ENCODE assay signal across 7 cellular contexts in genomic region chr12:131429205-131429604, GRCh38.
A peak's percentile ranks its signal among the peaks of the same experiment; 100 is the strongest.
DNase-seq lines count a peak whose midpoint lies in the region; ATAC-seq, FAIRE-seq and TF ChIP-seq lines count a peak whose summit lies in the region.
"Not testable (repeated sequence)": the region's sequence is repeated elsewhere in the genome, so short reads cannot be mapped to it uniquely, and the experiment has no call there.

No MANE protein-coding gene starts in this region.

- not testable (repeated sequence) for H3K4me2 ChIP-seq in HCT116 (ENCODE audit: low read length); K562 (ENCODE audit: insufficient read depth, low read length)

- H3K9me1 ChIP-seq in K562 (ENCODE audit: control insufficient read depth, insufficient read depth, low read length): not testable (repeated sequence)

- H3K9me3 ChIP-seq in HCT116 (ENCODE audit: control insufficient read depth in 1 of 2, insufficient read depth in 1 of 2, low read depth in 1 of 2, low read length in 2 of 2); K562 (replicated peaks; ENCODE audit: control insufficient read depth, insufficient read depth, low read depth, low read length); right lobe of liver; mucosa of descending colon: not testable (repeated sequence)
- peaks cover 4 to 10% (median 7%) of the 10 kb centered on the region in 4 donors for H3K9me3 ChIP-seq in upper lobe of left lung

- not testable (repeated sequence) for H3K27ac ChIP-seq in HCT116 (ENCODE audit: low read depth, low read length); K562 (ENCODE audit: extremely low read depth, low read depth, low read length); right lobe of liver; upper lobe of left lung

- H3K9me2 ChIP-seq in HCT116 (ENCODE audit: insufficient read depth): not testable (repeated sequence)

- TF ChIP-seq POLR2A in HCT116 (IDR thresholded peaks at IDR 0.05; ENCODE audit: borderline replicate concordance, extremely low read depth, insufficient read depth, insufficient read length); K562 (conservative IDR thresholded peaks at IDR 0.05); right lobe of liver (IDR thresholded peaks at IDR 0.05); upper lobe of left lung (IDR thresholded peaks at IDR 0.05): not testable (repeated sequence)

- RAD21 ChIA-PET in HCT116 (lab: Charles Lee; ENCODE audit: low non-redundant PET in 1 of 2, low total read pairs in 2 of 2, uncharacterized antibody in 2 of 2, unreplicated experiment in 2 of 2): not testable (repeated sequence)

- CTCF ChIA-PET in HCT116 (lab: Charles Lee); K562 (lab: Yijun Ruan, JAX; ENCODE audit: low intra/inter-chr PET ratio): not testable (repeated sequence)

- H3K9me3 Mint-ChIP-seq in stimulated activated effector memory CD8-positive, alpha-beta T cell treated with anti-CD3 and anti-CD28 coated beads, Interleukin-12 subunit alpha, Interleukin-12 subunit beta, amount 100 ng/mL, for 72 hours: not testable (repeated sequence)

- not testable (repeated sequence) for H3K79me2 ChIP-seq in HCT116 (ENCODE audit: insufficient read depth, low read length); K562 (ENCODE audit: control insufficient read depth, insufficient read depth, low read length)

- not testable (repeated sequence) for TF ChIP-seq RAD21 in HCT116 (IDR thresholded peaks at IDR 0.05; ENCODE audit: low read depth); K562 (CRISPR knock-in tag; conservative IDR thresholded peaks at IDR 0.05 in 1 of 2, IDR thresholded peaks at IDR 0.05 in 1 of 2)

- in situ Hi-C loops in K562 (cut with MboI): not testable (repeated sequence)

- FAIRE-seq in K562 (lab: Jason Lieb, UNC): peak; percentile 63

- H3K4me1 Mint-ChIP-seq in stimulated activated effector memory CD8-positive, alpha-beta T cell treated with anti-CD3 and anti-CD28 coated beads, Interleukin-12 subunit alpha, Interleukin-12 subunit beta, amount 100 ng/mL, for 72 hours: not testable (repeated sequence)

- H3K4me1 ChIP-seq in HCT116 (ENCODE audit: control insufficient read depth in 1 of 2, insufficient read depth in 2 of 2, low read length in 2 of 2) (peaks cover 4 to 15% of the 10 kb centered on the region in 2 experiments; a peak in 3 of 4 replicates), K562 (replicated peaks in 1 of 2; ENCODE audit: control insufficient read depth in 2 of 2, insufficient read depth in 2 of 2, low read length in 2 of 2) (peaks cover under 1 to 11% of the 10 kb centered on the region in 2 experiments; a peak in 3 of 5 replicates)
- not testable (repeated sequence) for H3K4me1 ChIP-seq in right lobe of liver; mucosa of descending colon (ENCODE audit: low read depth); upper lobe of left lung

- peak; percentile 54 for ATAC-seq in HCT116
- ATAC-seq in K562: peak; percentile 50
- ATAC-seq in left colon: peak; percentile 55
- peak in 3 of 4 donors; percentile 43 to 78 (median 71) for ATAC-seq in right lobe of liver
- peak; percentile 88 for ATAC-seq in mucosa of descending colon
- peak; percentile 23 for ATAC-seq in stimulated activated effector memory CD8-positive, alpha-beta T cell treated with anti-CD3 and anti-CD28 coated beads, Interleukin-12 subunit alpha, Interleukin-12 subunit beta, amount 100 ng/mL, for 72 hours
- peak; percentile 48 to 81 for ATAC-seq in upper lobe of left lung (ENCODE audit: low FRiP score in 2 of 2)

- H3K9ac ChIP-seq in HCT116 (ENCODE audit: low read length); K562 (ENCODE audit: insufficient read depth in 1 of 2, low read depth in 2 of 2, low read length in 2 of 2): not testable (repeated sequence)

- 0% methylated on average over 2 of the region's 8 CpGs for WGBS in K562 (ENCODE audit: insufficient coverage, low coverage, missing lambda C conversion rate)
- WGBS in right lobe of liver (ENCODE audit: insufficient coverage, low coverage, low lambda C conversion rate, missing lambda C conversion rate): no CpG with 5 or more reads among the region's 8 CpGs
- 20% methylated on average over 1 of the region's 8 CpGs; no CpG with 5 or more reads in 1 of the 2 donors for WGBS in upper lobe of left lung, 2 donors

- not testable (repeated sequence) for H3K36me3 ChIP-seq in HCT116 (ENCODE audit: control insufficient read depth in 1 of 2, insufficient read depth in 2 of 2, low read length in 2 of 2); K562 (ENCODE audit: control insufficient read depth, insufficient read depth, low read length); right lobe of liver; mucosa of descending colon (ENCODE audit: low read depth); upper lobe of left lung

- TF ChIP-seq CTCF in HCT116 (IDR thresholded peaks at IDR 0.05 in 2 of 3, conservative IDR thresholded peaks at IDR 0.05 in 1 of 3; ENCODE audit: borderline replicate concordance in 1 of 3, insufficient read depth in 1 of 3, low read depth in 2 of 3, low read length in 2 of 3); K562 (IDR thresholded peaks at IDR 0.05 in 2 of 3, conservative IDR thresholded peaks at IDR 0.05 in 1 of 3; ENCODE audit: insufficient read depth in 2 of 3, low read depth in 1 of 3, low read length in 3 of 3); right lobe of liver (IDR thresholded peaks at IDR 0.05); mucosa of descending colon (IDR thresholded peaks at IDR 0.05); upper lobe of left lung (IDR thresholded peaks at IDR 0.05): not testable (repeated sequence)

- not testable (repeated sequence) for H3K27ac Mint-ChIP-seq in stimulated activated effector memory CD8-positive, alpha-beta T cell treated with anti-CD3 and anti-CD28 coated beads, Interleukin-12 subunit alpha, Interleukin-12 subunit beta, amount 100 ng/mL, for 72 hours

- H3K4me3 Mint-ChIP-seq in stimulated activated effector memory CD8-positive, alpha-beta T cell treated with anti-CD3 and anti-CD28 coated beads, Interleukin-12 subunit alpha, Interleukin-12 subunit beta, amount 100 ng/mL, for 72 hours: not testable (repeated sequence)

- TF ChIP-seq EP300 in K562 (IDR thresholded peaks at IDR 0.05; ENCODE audit: low read length); upper lobe of left lung (IDR thresholded peaks at IDR 0.05): not testable (repeated sequence)

- POLR2A ChIA-PET in HCT116 (lab: Charles Lee); K562 (lab: Yijun Ruan, JAX): not testable (repeated sequence)

- not testable (repeated sequence) for BruUV-seq in HCT116 (replicated peaks; lab: Mats Ljungman, UMichigan); K562 (replicated peaks; lab: Mats Ljungman, UMichigan)

- intact Hi-C loops in HCT116 (cut with micrococcal nuclease); K562 (cut with micrococcal nuclease); left colon (cut with DNase I, micrococcal nuclease); right lobe of liver (cut with DNase I); mucosa of descending colon (cut with DNase I, micrococcal nuclease): not testable (repeated sequence)

- not testable (repeated sequence) for DNase-seq in HCT116 (ENCODE audit: low read depth, low spot score); K562 (ENCODE audit: extremely low read depth in 1 of 4, low spot score in 3 of 4); left colon; right lobe of liver; mucosa of descending colon; stimulated activated effector memory CD8-positive, alpha-beta T cell treated with anti-CD3 and anti-CD28 coated beads, Interleukin-12 subunit alpha, Interleukin-12 subunit beta, amount 100 ng/mL, for 72 hours (ENCODE audit: low spot score in 2 of 2); upper lobe of left lung

- H2AFZ ChIP-seq in HCT116 (ENCODE audit: low read depth, low read length, poor library complexity, severe bottlenecking); K562 (ENCODE audit: low read depth, low read length): not testable (repeated sequence)

- not testable (repeated sequence) for H3K4me3 ChIP-seq in HCT116 (replicated peaks in 1 of 2; ENCODE audit: low read depth in 1 of 2, low read length in 2 of 2); K562; right lobe of liver; mucosa of descending colon; upper lobe of left lung

- H3K27me3 ChIP-seq in HCT116 (ENCODE audit: insufficient read depth, low read length); right lobe of liver; upper lobe of left lung: not testable (repeated sequence)
- H3K27me3 ChIP-seq in K562 (ENCODE audit: control insufficient read depth in 2 of 2, insufficient read depth in 2 of 2, low read length in 2 of 2): peaks cover 3 to 14% of the 10 kb centered on the region in 2 experiments; a peak in 3 of 5 replicates

- H4K20me1 ChIP-seq in HCT116 (ENCODE audit: insufficient read depth); K562 (replicated peaks; ENCODE audit: control insufficient read depth, insufficient read depth, low read length): not testable (repeated sequence)

- not testable (repeated sequence) for H3K36me3 Mint-ChIP-seq in stimulated activated effector memory CD8-positive, alpha-beta T cell treated with anti-CD3 and anti-CD28 coated beads, Interleukin-12 subunit alpha, Interleukin-12 subunit beta, amount 100 ng/mL, for 72 hours

Comparison
In these comparisons a context has a peak if more than half of its experiments do, and no peak if none do; other contexts are left out.
1. ATAC-seq: peak in every context shown above with its lines; median percentile 88 in mucosa of descending colon; 71 in right lobe of liver; 64 in upper lobe of left lung; 55 in left colon; 54 in HCT116; 50 in K562; 23 in stimulated activated effector memory CD8-positive, alpha-beta T cell treated with anti-CD3 and anti-CD28 coated beads, Interleukin-12 subunit alpha, Interleukin-12 subunit beta, amount 100 ng/mL, for 72 hours.